ENCODE assay signal across 6 cellular contexts in genomic region chrX:74961962-74962361, GRCh38. TPM values are rescaled to one million over a fixed set of nuclear protein-coding genes. Genes with fewer than 3 reads are reported as not detected.
"Had no signal": no experiment of that assay in that cellular context is flagged by ENCODE, and none has a peak within 500 bp of the region (broad histone marks: within the 10 kb centered on the region; RNA-seq: fewer than 3 reads in every experiment).

No MANE protein-coding gene starts in this region.

RNA-seq across cellular contexts. Expression of gene NEXMIF, which starts 36.7 kb away (rescaled TPM):
- total RNA-seq: OCI-LY7, PC-3, PC-9, RPMI7951, SJSA1, SK-MEL-5 had no signal
